20 cellular contexts compared by ENCODE assay signal in the genomic region with DNA sequence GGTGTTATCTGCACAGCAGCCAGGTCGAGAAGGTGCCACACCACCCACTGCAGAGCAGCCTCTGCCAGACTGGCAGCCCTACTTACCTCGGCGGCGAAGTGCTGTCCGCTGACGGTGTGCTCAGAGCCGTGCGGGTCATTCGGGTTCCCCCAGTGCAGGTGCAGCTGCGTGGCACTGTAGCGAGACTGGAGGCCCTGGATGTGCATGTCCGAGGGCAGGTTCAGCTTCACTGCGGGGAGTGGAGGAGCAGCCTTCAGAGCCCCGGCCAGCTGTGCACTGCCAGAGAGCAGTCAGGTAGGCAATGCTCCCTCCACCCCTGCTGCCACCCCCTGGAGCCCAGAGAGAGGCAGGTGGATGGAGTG. TPM values are rescaled to one million over a fixed set of nuclear protein-coding genes. Genes with fewer than 3 reads are reported as not detected.
"Had no signal": no experiment of that assay in that cellular context is flagged by ENCODE, and none has a peak within 500 bp of the region (broad histone marks: within the 10 kb centered on the region; RNA-seq: fewer than 3 reads in every experiment).

No MANE protein-coding gene starts in this region.

- H3K9me3 ChIP-seq: breast epithelium, right lobe of liver, thyroid gland had no signal

- DNase-seq: activated CD4-positive, alpha-beta T cell treated with anti-CD3 and anti-CD28 coated beads for 36 hours; activated CD4-positive, CD25-positive, alpha-beta regulatory T cell; activated CD8-positive, alpha-beta memory T cell treated with anti-CD3 and anti-CD28 coated beads, Interleukin-2, amount 10 ng/mL, durations not matched to agents 7 days and 5 days; activated CD8-positive, alpha-beta T cell treated with anti-CD3 and anti-CD28 coated beads, Interleukin-2, amount 10 ng/mL, durations not matched to agents 7 days and 5 days; activated naive CD4-positive, alpha-beta T cell; activated T-cell treated with anti-CD3 and anti-CD28 coated beads, Interleukin-2, amount 50 U/mL, for 48 hours; central memory CD4-positive, alpha-beta T cell; endodermal cell; hippocampal formation; kidney; natural killer cell; right lobe of liver; stimulated activated CD4-positive, alpha-beta T cell treated with anti-CD3 and anti-CD28 coated beads, Interleukin-4, amount 100 ng/mL, for 1 hour; stimulated activated naive CD8-positive, alpha-beta T cell treated with anti-CD3 and anti-CD28 coated beads, Interleukin-15, amount 100 ng/mL, for 72 hours; substantia nigra; T-helper 1 cell; thyroid gland had no signal

- H3K4me3 ChIP-seq: breast epithelium, right lobe of liver, thyroid gland had no signal

- H3K27ac ChIP-seq: breast epithelium, right lobe of liver, thyroid gland had no signal

- H3K36me3 ChIP-seq: breast epithelium, right lobe of liver, thyroid gland had no signal

- FAIRE-seq: kidney had no signal

- H3K27me3 ChIP-seq: breast epithelium, right lobe of liver, thyroid gland had no signal

- ATAC-seq: activated CD4-positive, alpha-beta T cell treated with anti-CD3 and anti-CD28 coated beads for 36 hours; activated CD8-positive, alpha-beta memory T cell treated with anti-CD3 and anti-CD28 coated beads, Interleukin-2, amount 10 ng/mL, durations not matched to agents 7 days and 5 days; activated CD8-positive, alpha-beta T cell treated with anti-CD3 and anti-CD28 coated beads, Interleukin-2, amount 10 ng/mL, durations not matched to agents 7 days and 5 days; activated naive CD4-positive, alpha-beta T cell treated with anti-CD3 and anti-CD28 coated beads, Interleukin-2, amount 50 U/mL, for 72 hours; esophagus mucosa; right lobe of liver; stimulated activated naive CD8-positive, alpha-beta T cell treated with anti-CD3 and anti-CD28 coated beads, Interleukin-15, amount 100 ng/mL, for 72 hours had no signal

RNA-seq across cellular contexts. Expression of a gene that starts 36.3 kb away (rescaled TPM):
- total RNA-seq: activated CD8-positive, alpha-beta T cell treated with anti-CD3 and anti-CD28 coated beads, Interleukin-2, amount 10 ng/mL, durations not matched to agents 7 days and 5 days; natural killer cell had no signal
